In the genomic region with DNA sequence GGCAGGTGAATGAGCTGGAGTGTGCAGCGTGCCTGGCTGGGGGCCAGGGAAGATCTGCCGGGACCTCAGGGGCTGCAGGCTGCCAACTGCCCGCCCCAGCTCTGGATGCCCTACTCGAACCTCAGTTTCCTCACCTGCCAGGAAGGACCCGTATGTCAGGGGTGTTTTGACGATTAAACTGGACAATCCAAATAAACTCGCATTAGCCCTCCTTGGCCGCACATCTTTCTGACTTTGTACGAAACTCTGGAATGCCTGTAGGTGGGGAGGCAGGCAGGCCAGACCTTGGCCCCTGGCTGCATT, we compare ENCODE assay signal across 10 cellular contexts. TPM values are rescaled to one million over a fixed set of nuclear protein-coding genes. Genes with fewer than 3 reads are reported as not detected.
DNase-seq lines count a peak whose midpoint lies in the region; ATAC-seq and TF ChIP-seq lines count a peak whose summit lies in the region.
"Had no signal": no experiment of that assay in that cellular context is flagged by ENCODE, and none has a peak within 500 bp of the region (broad histone marks: within the 10 kb centered on the region; RNA-seq: fewer than 3 reads in every experiment).

No MANE protein-coding gene starts in this region.

- H3K36me3 Mint-ChIP-seq in IgD-negative memory B cell: peaks cover 5% of the 10 kb centered on the region

- no peak overlapping the region for H3K14ac ChIP-seq in neuronal stem cell (ENCODE audit: low read length)

- H3K4me1 ChIP-seq in BE2C: no peaks in the 10 kb centered on the region
- peaks cover 13 to 32% (median 18%) of the 10 kb centered on the region in 3 donors for H3K4me1 ChIP-seq in esophagus squamous epithelium
- H3K4me1 ChIP-seq in neuronal stem cell (ENCODE audit: control insufficient read depth in 2 of 2, insufficient read depth in 1 of 2, low read depth in 1 of 2, low read length in 2 of 2): peaks cover 0 to 7% of the 10 kb centered on the region in 2 donors

- peak overlapping the region; percentile 99 for H3K4me2 ChIP-seq in neuronal stem cell (ENCODE audit: insufficient read depth, low read length, poor library complexity, severe bottlenecking)

- H4K91ac ChIP-seq in neuronal stem cell (ENCODE audit: low read depth, low read length, poor library complexity): no peak overlapping the region

- H4K8ac ChIP-seq in neuronal stem cell (ENCODE audit: low read depth, low read length): no peak overlapping the region

- peak overlapping the region; percentile 99 for H3K18ac ChIP-seq in neuronal stem cell (ENCODE audit: low read length)

- H3K4me3 Mint-ChIP-seq in IgD-negative memory B cell: peak overlapping the region in 3 of 4 donors; percentile 59 to 70 (median 68)

- peak overlapping the region; percentile 100 for H2AFZ ChIP-seq in neuronal stem cell (ENCODE audit: low read length)

- H3K23ac ChIP-seq in neuronal stem cell (ENCODE audit: low read depth, low read length, poor library complexity): peak overlapping the region; percentile 96

- H3K9me3 ChIP-seq in BE2C (no peaks in the 10 kb centered on the region; the same call in 1 of the 2 replicates), esophagus squamous epithelium (no peaks in the 10 kb centered on the region), neuronal stem cell (replicated peaks in 1 of 2; ENCODE audit: control insufficient read depth in 2 of 2, insufficient read depth in 1 of 2, low read depth in 1 of 2, low read length in 2 of 2) (no peaks in the 10 kb centered on the region)

- no peak for DNase-seq in BE2C
- no peak for DNase-seq in esophagus squamous epithelium (lab: John Stamatoyannopoulos, UW)
- no peak for DNase-seq in neuronal stem cell (ENCODE audit: low spot score)
- DNase-seq in NCI-H69 (lab: John Stamatoyannopoulos, UW): no peak
- no peak for DNase-seq in NCI-H146 treated with DMSO at 0.1 percent for 48 hours (lab: John Stamatoyannopoulos, UW; ENCODE audit: unreplicated experiment)
- DNase-seq: activated CD4-positive, alpha-beta T cell treated with anti-CD3 and anti-CD28 coated beads, Interleukin-2, amount 50 U/mL, for 4 hours; stimulated activated CD4-positive, alpha-beta T cell treated with anti-CD3 and anti-CD28 coated beads, Interleukin-1b, Interleukin-23, amount 100 ng/mL, for 48 hours had no signal

- no peak for TF ChIP-seq POLR2A in esophagus squamous epithelium (IDR thresholded peaks at IDR 0.05)

- H2BK120ac ChIP-seq in neuronal stem cell (ENCODE audit: low read depth, low read length): peak overlapping the region; percentile 5

- H2BK12ac ChIP-seq in neuronal stem cell (ENCODE audit: low read length): no peak overlapping the region

- peak overlapping the region; percentile 63 for H3K4me3 ChIP-seq in BE2C (ENCODE audit: low read depth, low read length)
- peak overlapping the region; percentile 58 to 89 (median 60) for H3K4me3 ChIP-seq in esophagus squamous epithelium
- peak overlapping the region; percentile 55 to 88 for H3K4me3 ChIP-seq in neuronal stem cell (ENCODE audit: low read length in 2 of 2)

- no peak for TF ChIP-seq CTCF in BE2C (IDR thresholded peaks at IDR 0.05; ENCODE audit: low read depth, low read length)
- no peak for TF ChIP-seq CTCF in esophagus squamous epithelium (IDR thresholded peaks at IDR 0.05)

- no peaks in the 10 kb centered on the region for H3K36me3 ChIP-seq in BE2C
- no peaks in the 10 kb centered on the region for H3K36me3 ChIP-seq in esophagus squamous epithelium
- no peaks in the 10 kb centered on the region for H3K36me3 ChIP-seq in neuronal stem cell (replicated peaks in 1 of 2; ENCODE audit: control insufficient read depth in 2 of 2, insufficient read depth in 2 of 2, low read length in 2 of 2)

- H3K27ac Mint-ChIP-seq in IgD-negative memory B cell: peak overlapping the region in 1 of 3 donors; percentile 57

- H3K9me3 Mint-ChIP-seq in IgD-negative memory B cell: peaks cover 0 to 6% (median 0%) of the 10 kb centered on the region in 3 donors

- ATAC-seq in GM21360 (IDR thresholded peaks at IDR 0.05; ENCODE audit: unreplicated experiment): no peak
- ATAC-seq in GM19455 (IDR thresholded peaks at IDR 0.05; ENCODE audit: unreplicated experiment): no peak

- H2AK5ac ChIP-seq in neuronal stem cell (ENCODE audit: low read depth, low read length): peak overlapping the region; percentile 25

- intact Hi-C loops in esophagus squamous epithelium (cut with DNase I): no loop called here

- peak overlapping the region; percentile 85 for H2BK15ac ChIP-seq in neuronal stem cell (ENCODE audit: low read length)

- peak overlapping the region; percentile 98 for H3K9ac ChIP-seq in neuronal stem cell (ENCODE audit: low read depth, low read length, poor library complexity)

- WGBS in esophagus squamous epithelium, 2 donors: 34 to 81% methylated on average over 5 to 9 of the region's 9 CpGs
- no CpG with 5 or more reads among the region's 9 CpGs for WGBS in neuronal stem cell (ENCODE audit: extremely low coverage in 2 of 2, insufficient read length in 2 of 2, insufficient replicate concordance in 1 of 2), 2 donors

- peaks cover 2% of the 10 kb centered on the region for H3K79me1 ChIP-seq in neuronal stem cell (ENCODE audit: low read depth, low read length)

- peaks cover 40% of the 10 kb centered on the region for H3K27me3 Mint-ChIP-seq in IgD-negative memory B cell

- H3K27ac ChIP-seq in esophagus squamous epithelium (peak overlapping the region; percentile 67 to 90 (median 79)), neuronal stem cell (replicated peaks; ENCODE audit: low read length) (no peak overlapping the region)

- H2BK5ac ChIP-seq in neuronal stem cell (ENCODE audit: low read length): no peak overlapping the region

- H3K4ac ChIP-seq in neuronal stem cell (ENCODE audit: low read length): peak overlapping the region; percentile 11

- H3K27me3 ChIP-seq in BE2C (peaks cover 20% of the 10 kb centered on the region), esophagus squamous epithelium (peaks cover 0 to 30% (median 0%) of the 10 kb centered on the region in 4 donors), neuronal stem cell (ENCODE audit: control insufficient read depth in 3 of 3, insufficient read depth in 3 of 3, low read depth in 1 of 3, low read length in 3 of 3) (peaks cover 0 to 10% (median 2%) of the 10 kb centered on the region in 3 experiments)

- H3K4me1 Mint-ChIP-seq in IgD-negative memory B cell: peaks cover 0 to 7% (median 4%) of the 10 kb centered on the region in 3 donors

RNA-seq across cellular contexts. Expression of a gene that starts 8.3 kb away (rescaled TPM):
- polyA plus RNA-seq in BE2C (2012; ENCODE audit: insufficient read depth, insufficient read length, low read depth): 8.4 TPM
- polyA plus RNA-seq in IgD-negative memory B cell: 26.5 TPM
- total RNA-seq in esophagus squamous epithelium: 1 to 10 TPM in 3 of 4 donors, under 1 TPM in 1; 0.95 to 6.7 (median 3.2) TPM
- polyA plus RNA-seq in neuronal stem cell (2013, experiment 1 of 2): 11.3 TPM
- polyA plus RNA-seq in neuronal stem cell (2013, experiment 2 of 2): 11.7 TPM

RNA-seq across cellular contexts. Expression of a gene that starts 33.8 kb away (rescaled TPM):
- 3.8 TPM for polyA plus RNA-seq in BE2C (2012; ENCODE audit: insufficient read depth, insufficient read length, low read depth)
- 3.3 TPM for polyA plus RNA-seq in IgD-negative memory B cell
- 1 to 10 TPM in 2 of 4 donors, under 1 TPM in 2; 0.57 to 4.0 (median 1.1) TPM for total RNA-seq in esophagus squamous epithelium
- polyA plus RNA-seq in neuronal stem cell (2013, experiment 1 of 2): 6.7 TPM
- 7.4 TPM for polyA plus RNA-seq in neuronal stem cell (2013, experiment 2 of 2)

RNA-seq across cellular contexts. Expression of a gene that starts 59.4 kb away (rescaled TPM):
- polyA plus RNA-seq in BE2C (2012; ENCODE audit: insufficient read depth, insufficient read length, low read depth): 5.2 TPM
- 4.2 TPM for polyA plus RNA-seq in IgD-negative memory B cell
- total RNA-seq in esophagus squamous epithelium: 10 to 100 TPM in 3 of 4 donors, 1 to 10 TPM in 1; 5.7 to 36.4 (median 14.1) TPM
- 6.6 TPM for polyA plus RNA-seq in neuronal stem cell (2013, experiment 1 of 2)
- 6.0 TPM for polyA plus RNA-seq in neuronal stem cell (2013, experiment 2 of 2)
